1 cellular context compared by ENCODE assay signal in the genomic region with DNA sequence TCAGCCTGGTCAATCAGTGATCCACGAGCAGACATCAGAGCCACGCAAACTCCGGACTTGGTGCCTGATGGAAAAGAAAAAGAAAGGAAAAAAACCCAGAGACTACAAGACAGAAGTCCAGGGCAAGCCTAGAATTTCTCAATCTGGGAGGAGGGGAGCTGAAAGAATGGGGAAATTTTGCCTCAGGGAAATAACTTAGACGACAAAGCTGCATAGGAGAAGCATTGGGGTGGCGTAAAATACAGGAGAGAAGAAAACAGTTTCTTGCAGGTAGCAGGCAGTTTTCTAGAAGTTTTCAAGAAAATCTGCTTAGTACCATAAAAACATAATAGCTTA.
TF ChIP-seq lines count a peak whose summit lies in the region.

No MANE protein-coding gene starts in this region.

TF ChIP-seq in A549, 52 proteins besides CTCF, POLR2A, EP300 and RAD21:
- TF ChIP-seq CHD4 (IDR thresholded peaks at IDR 0.05; ENCODE audit: borderline replicate concordance), result no peak
- TF ChIP-seq, protein P1, sequence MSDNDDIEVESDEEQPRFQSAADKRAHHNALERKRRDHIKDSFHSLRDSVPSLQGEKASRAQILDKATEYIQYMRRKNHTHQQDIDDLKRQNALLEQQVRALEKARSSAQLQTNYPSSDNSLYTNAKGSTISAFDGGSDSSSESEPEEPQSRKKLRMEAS (IDR thresholded peaks at IDR 0.05), result no peak
- TF ChIP-seq ESRRA (IDR thresholded peaks at IDR 0.05; ENCODE audit: borderline replicate concordance, low read length), result no peak
- TF ChIP-seq, protein P2, sequence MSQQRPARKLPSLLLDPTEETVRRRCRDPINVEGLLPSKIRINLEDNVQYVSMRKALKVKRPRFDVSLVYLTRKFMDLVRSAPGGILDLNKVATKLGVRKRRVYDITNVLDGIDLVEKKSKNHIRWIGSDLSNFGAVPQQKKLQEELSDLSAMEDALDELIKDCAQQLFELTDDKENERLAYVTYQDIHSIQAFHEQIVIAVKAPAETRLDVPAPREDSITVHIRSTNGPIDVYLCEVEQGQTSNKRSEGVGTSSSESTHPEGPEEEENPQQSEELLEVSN (IDR thresholded peaks at IDR 0.05; ENCODE audit: borderline replicate concordance, low read depth), result no peak
- TF ChIP-seq RARB (CRISPR knock-in tag; IDR thresholded peaks at IDR 0.05), result no peak
- TF ChIP-seq, protein P3, sequence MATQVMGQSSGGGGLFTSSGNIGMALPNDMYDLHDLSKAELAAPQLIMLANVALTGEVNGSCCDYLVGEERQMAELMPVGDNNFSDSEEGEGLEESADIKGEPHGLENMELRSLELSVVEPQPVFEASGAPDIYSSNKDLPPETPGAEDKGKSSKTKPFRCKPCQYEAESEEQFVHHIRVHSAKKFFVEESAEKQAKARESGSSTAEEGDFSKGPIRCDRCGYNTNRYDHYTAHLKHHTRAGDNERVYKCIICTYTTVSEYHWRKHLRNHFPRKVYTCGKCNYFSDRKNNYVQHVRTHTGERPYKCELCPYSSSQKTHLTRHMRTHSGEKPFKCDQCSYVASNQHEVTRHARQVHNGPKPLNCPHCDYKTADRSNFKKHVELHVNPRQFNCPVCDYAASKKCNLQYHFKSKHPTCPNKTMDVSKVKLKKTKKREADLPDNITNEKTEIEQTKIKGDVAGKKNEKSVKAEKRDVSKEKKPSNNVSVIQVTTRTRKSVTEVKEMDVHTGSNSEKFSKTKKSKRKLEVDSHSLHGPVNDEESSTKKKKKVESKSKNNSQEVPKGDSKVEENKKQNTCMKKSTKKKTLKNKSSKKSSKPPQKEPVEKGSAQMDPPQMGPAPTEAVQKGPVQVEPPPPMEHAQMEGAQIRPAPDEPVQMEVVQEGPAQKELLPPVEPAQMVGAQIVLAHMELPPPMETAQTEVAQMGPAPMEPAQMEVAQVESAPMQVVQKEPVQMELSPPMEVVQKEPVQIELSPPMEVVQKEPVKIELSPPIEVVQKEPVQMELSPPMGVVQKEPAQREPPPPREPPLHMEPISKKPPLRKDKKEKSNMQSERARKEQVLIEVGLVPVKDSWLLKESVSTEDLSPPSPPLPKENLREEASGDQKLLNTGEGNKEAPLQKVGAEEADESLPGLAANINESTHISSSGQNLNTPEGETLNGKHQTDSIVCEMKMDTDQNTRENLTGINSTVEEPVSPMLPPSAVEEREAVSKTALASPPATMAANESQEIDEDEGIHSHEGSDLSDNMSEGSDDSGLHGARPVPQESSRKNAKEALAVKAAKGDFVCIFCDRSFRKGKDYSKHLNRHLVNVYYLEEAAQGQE (IDR thresholded peaks at IDR 0.05), result no peak
- TF ChIP-seq BHLHE40 (IDR thresholded peaks at IDR 0.05; ENCODE audit: low read depth, low read length), result no peak
- no peak for TF ChIP-seq SREBF2 (IDR thresholded peaks at IDR 0.05)
- TF ChIP-seq ZFP36 (IDR thresholded peaks at IDR 0.05; ENCODE audit: borderline replicate concordance, partially characterized antibody), result no peak
- no peak for TF ChIP-seq JUN (IDR thresholded peaks at IDR 0.05)
- TF ChIP-seq FOSB (CRISPR knock-in tag; IDR thresholded peaks at IDR 0.05), result no peak
- TF ChIP-seq KDM1A (IDR thresholded peaks at IDR 0.05; ENCODE audit: low read depth), result no peak
- TF ChIP-seq TFCP2L1 (CRISPR knock-in tag; IDR thresholded peaks at IDR 0.05), result no peak
- no peak for TF ChIP-seq MAFK (IDR thresholded peaks at IDR 0.05; ENCODE audit: partially characterized antibody)
- no peak for TF ChIP-seq CEBPB (IDR thresholded peaks at IDR 0.05)
